In genomic region chr1:241846862-241847539, GRCh38 we compare ENCODE assay signal across 7 cellular contexts. TPM values are rescaled to one million over a fixed set of nuclear protein-coding genes. Genes with fewer than 3 reads are reported as not detected.
DNase-seq lines count a peak whose midpoint lies in the region; ATAC-seq and TF ChIP-seq lines count a peak whose summit lies in the region.

No MANE protein-coding gene starts in this region.

- no peaks in the 10 kb centered on the region for H3K9me3 ChIP-seq in WERI-Rb-1 (ENCODE audit: severe bottlenecking)

- peak overlapping the region; percentile 99 for H3K4me3 Mint-ChIP-seq in stimulated activated naive B cell treated with anti-CD40 and anti-IgM and Interleukin-4, amounts not matched to agents 10 μg/mL and 1 μg/mL and 100 μg/mL, for 72 hours

- H3K27ac Mint-ChIP-seq in stimulated activated naive B cell treated with anti-CD40 and anti-IgM and Interleukin-4, amounts not matched to agents 10 μg/mL and 1 μg/mL and 100 μg/mL, for 72 hours = peak overlapping the region; percentile 100

- no peak for DNase-seq in HFF-Myc (ENCODE audit: extremely low read depth, low read depth)
- DNase-seq in WERI-Rb-1 = no peak
- DNase-seq in foreskin keratinocyte = no peak
- DNase-seq in stimulated activated naive B cell treated with anti-CD40 and anti-IgM and Interleukin-4, amounts not matched to agents 10 μg/mL and 1 μg/mL and 100 μg/mL, for 72 hours = no peak
- no peak for DNase-seq in COLO829 (ENCODE audit: low spot score)
- DNase-seq in activated CD4-positive, alpha-beta T cell treated with anti-CD3 and anti-CD28 coated beads for 4 hours = no peak

- ATAC-seq in foreskin keratinocyte (no peak), HG03378 (IDR thresholded peaks at IDR 0.05; ENCODE audit: unreplicated experiment) (no peak)
- no peak for ATAC-seq in stimulated activated naive B cell treated with anti-CD40 and anti-IgM and Interleukin-4, amounts not matched to agents 10 μg/mL and 1 μg/mL and 100 μg/mL, for 72 hours (replicated peaks)

- peaks cover 12% of the 10 kb centered on the region for H3K4me1 ChIP-seq in foreskin keratinocyte

- peaks cover 11 to 29% of the 10 kb centered on the region in 2 donors for H3K4me1 Mint-ChIP-seq in stimulated activated naive B cell treated with anti-CD40 and anti-IgM and Interleukin-4, amounts not matched to agents 10 μg/mL and 1 μg/mL and 100 μg/mL, for 72 hours

- H3K36me3 ChIP-seq in WERI-Rb-1 = peaks cover 32% of the 10 kb centered on the region

- H3K27me3 ChIP-seq in WERI-Rb-1 (ENCODE audit: insufficient read depth, low read depth, severe bottlenecking) = no peaks in the 10 kb centered on the region
- no peaks in the 10 kb centered on the region for H3K27me3 ChIP-seq in foreskin keratinocyte

- H3K9me3 Mint-ChIP-seq in stimulated activated naive B cell treated with anti-CD40 and anti-IgM and Interleukin-4, amounts not matched to agents 10 μg/mL and 1 μg/mL and 100 μg/mL, for 72 hours = no peaks in the 10 kb centered on the region

- peaks cover 8 to 12% of the 10 kb centered on the region in 2 donors for H3K36me3 Mint-ChIP-seq in stimulated activated naive B cell treated with anti-CD40 and anti-IgM and Interleukin-4, amounts not matched to agents 10 μg/mL and 1 μg/mL and 100 μg/mL, for 72 hours

- H3K27me3 Mint-ChIP-seq in stimulated activated naive B cell treated with anti-CD40 and anti-IgM and Interleukin-4, amounts not matched to agents 10 μg/mL and 1 μg/mL and 100 μg/mL, for 72 hours = no peaks in the 10 kb centered on the region

- H3K27ac ChIP-seq in WERI-Rb-1 (no peak overlapping the region), foreskin keratinocyte (peak overlapping the region; percentile 90)

- TF ChIP-seq CTCF in HFF-Myc (IDR thresholded peaks at IDR 0.05; ENCODE audit: low read depth, low read length, missing control alignments) (no peak), WERI-Rb-1 (IDR thresholded peaks at IDR 0.05; ENCODE audit: low read depth, low read length) (no peak), foreskin keratinocyte (conservative IDR thresholded peaks at IDR 0.05) (no peak)

- H3K4me3 ChIP-seq in HFF-Myc (replicated peaks; ENCODE audit: low read depth, low read length) = peak overlapping the region; percentile 88
- peak overlapping the region; percentile 93 for H3K4me3 ChIP-seq in WERI-Rb-1 (ENCODE audit: low read depth, low read length)

RNA-seq across cellular contexts. Expression of gene EXO1, which starts 1.0 kb away (rescaled TPM):
- 19.6 and 26.4 TPM in 2 replicates for total RNA-seq in foreskin keratinocyte
- 7.5 and 11.6 TPM in 2 replicates for polyA plus RNA-seq in foreskin keratinocyte
